Comparison of ENCODE assay signal across 8 cellular contexts in genomic region chr1:108691128-108691885, GRCh38. TPM values are rescaled to one million over a fixed set of nuclear protein-coding genes. Genes with fewer than 3 reads are reported as not detected.
DNase-seq lines count a peak whose midpoint lies in the region; ATAC-seq and TF ChIP-seq lines count a peak whose summit lies in the region.

No MANE protein-coding gene starts in this region.

- peak overlapping the region; percentile 97 for H3K27ac Mint-ChIP-seq in progenitor cell of endocrine pancreas

- peaks cover 26% of the 10 kb centered on the region for H3K4me1 Mint-ChIP-seq in progenitor cell of endocrine pancreas (ENCODE audit: low read depth)

- DNase-seq in SK-N-MC (ENCODE audit: low read depth, low spot score) (no peak), fibroblast of pulmonary artery (ENCODE audit: low read depth) (no peak), progenitor cell of endocrine pancreas (ENCODE audit: low spot score, unreplicated experiment) (no peak), NCI-H1436 treated with DMSO at 0.1 percent for 48 hours (lab: John Stamatoyannopoulos, UW) (no peak)

- peaks cover 3% of the 10 kb centered on the region for H3K36me3 Mint-ChIP-seq in progenitor cell of endocrine pancreas (ENCODE audit: insufficient read depth)

- peak overlapping the region; percentile 87; the same call in 1 of the 2 replicates for H3K27ac ChIP-seq in ACC112 (ENCODE audit: low read depth, low read length)
- peak overlapping the region; percentile 85 for H3K27ac ChIP-seq in SK-N-MC

- peaks cover 3% of the 10 kb centered on the region for H3K27me3 Mint-ChIP-seq in progenitor cell of endocrine pancreas

- peaks cover 13% of the 10 kb centered on the region for H3K36me3 ChIP-seq in ACC112 (ENCODE audit: insufficient read depth, low read length)
- H3K36me3 ChIP-seq in SK-N-MC (ENCODE audit: insufficient read depth, low read length), result peaks cover 27% of the 10 kb centered on the region

- peak overlapping the region; percentile 93 for H3K4me3 ChIP-seq in ACC112 (ENCODE audit: low read depth, low read length)
- peak overlapping the region; percentile 86 for H3K4me3 ChIP-seq in SK-N-MC
- H3K4me3 ChIP-seq in fibroblast of pulmonary artery (replicated peaks; ENCODE audit: low read depth, low read length), result peak overlapping the region; percentile 97

- no peaks in the 10 kb centered on the region for H3K9me3 Mint-ChIP-seq in progenitor cell of endocrine pancreas (ENCODE audit: low read depth)

- H3K9me3 ChIP-seq in SK-N-MC (ENCODE audit: low read depth, low read length), result no peaks in the 10 kb centered on the region

- peak overlapping the region; percentile 99 for H3K4me3 Mint-ChIP-seq in progenitor cell of endocrine pancreas (ENCODE audit: low read depth)

- H3K4me1 ChIP-seq in ACC112 (ENCODE audit: control insufficient read depth, insufficient read depth, low read length, unreplicated experiment), result peaks cover 18% of the 10 kb centered on the region

- H3K79me2 ChIP-seq in ACC112 (ENCODE audit: control insufficient read depth, insufficient read depth, low read length, unreplicated experiment), result peaks cover 51% of the 10 kb centered on the region

- no peaks in the 10 kb centered on the region for H3K27me3 ChIP-seq in ACC112 (ENCODE audit: insufficient read depth, low read length)

- H3K9ac ChIP-seq in SK-N-MC (ENCODE audit: insufficient read length), result peak overlapping the region; percentile 87

- TF ChIP-seq CTCF in fibroblast of pulmonary artery (IDR thresholded peaks at IDR 0.05; ENCODE audit: low read length, missing control alignments) (no peak), progenitor cell of endocrine pancreas (IDR thresholded peaks at IDR 0.05; ENCODE audit: unreplicated experiment) (no peak)

- peak; percentile 1 for ATAC-seq in GM21447 (IDR thresholded peaks at IDR 0.05; ENCODE audit: unreplicated experiment)
- no peak for ATAC-seq in GM18870 (IDR thresholded peaks at IDR 0.05; ENCODE audit: unreplicated experiment)
- no peak for ATAC-seq in HG03139 (IDR thresholded peaks at IDR 0.05; ENCODE audit: unreplicated experiment)

- H2AFZ ChIP-seq in ACC112 (ENCODE audit: low read length, unreplicated experiment), result peak overlapping the region; percentile 69

RNA-seq across cellular contexts. Expression of gene PRPF38B, which starts 0.8 kb away (rescaled TPM):
- total RNA-seq in progenitor cell of endocrine pancreas, result 54.7 and 59.1 TPM in 2 replicates

RNA-seq across cellular contexts. Expression of gene FNDC7, which starts 21.4 kb away (rescaled TPM):
- total RNA-seq in progenitor cell of endocrine pancreas, result not detected in 2 replicates

RNA-seq across cellular contexts. Expression of gene HENMT1, which starts 30.4 kb away (rescaled TPM):
- 5.9 and 9.1 TPM in 2 replicates for total RNA-seq in progenitor cell of endocrine pancreas

RNA-seq across cellular contexts. Expression of gene STXBP3, which starts 55.2 kb away (rescaled TPM):
- total RNA-seq in progenitor cell of endocrine pancreas, result 46.5 and 46.9 TPM in 2 replicates
